Comparison of ENCODE assay signal across 1 cellular context in genomic region chr11:113372317-113372716, GRCh38.
TF ChIP-seq lines count a peak whose summit lies in the region.

No MANE protein-coding gene starts in this region.

TF ChIP-seq in K562, 482 proteins besides CTCF, POLR2A, EP300 and RAD21:
- TF ChIP-seq ZNF197 (CRISPR knock-in tag; IDR thresholded peaks at IDR 0.05; ENCODE audit: low read depth) (no peak), BRD9 (IDR thresholded peaks at IDR 0.05; ENCODE audit: low read depth, partially characterized antibody) (no peak)
